Comparison of ENCODE assay signal across 27 cellular contexts in the genomic region with DNA sequence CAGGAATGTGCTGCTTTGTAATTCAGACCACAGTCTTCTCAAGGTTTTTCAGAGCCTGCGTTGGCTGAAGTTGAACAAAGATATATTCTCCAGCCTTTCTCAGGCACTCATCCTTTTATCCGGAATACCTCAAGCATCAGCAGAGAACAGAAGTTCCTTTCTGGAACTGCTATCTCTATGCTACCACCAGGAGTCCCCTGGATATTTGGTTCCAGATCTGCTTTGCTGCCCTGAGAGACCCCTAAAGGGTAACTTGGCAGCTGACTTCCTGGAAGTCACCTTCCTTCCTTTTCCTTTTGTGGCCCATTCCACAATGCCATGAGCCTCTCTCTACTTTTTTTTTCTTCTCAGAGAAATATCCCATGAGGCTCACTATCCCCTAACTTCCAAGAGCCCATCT.
DNase-seq lines count a peak whose midpoint lies in the region; ATAC-seq, FAIRE-seq and TF ChIP-seq lines count a peak whose summit lies in the region.
"Had no signal": no experiment of that assay in that cellular context is flagged by ENCODE, and none has a peak within 500 bp of the region (broad histone marks: within the 10 kb centered on the region; RNA-seq: fewer than 3 reads in every experiment).

No MANE protein-coding gene starts in this region.

- peaks cover 0 to 3% of the 10 kb centered on the region in 2 donors for H3K4me1 ChIP-seq in neuronal stem cell (ENCODE audit: control insufficient read depth in 2 of 2, insufficient read depth in 1 of 2, low read depth in 1 of 2, low read length in 2 of 2)
- H3K4me1 ChIP-seq: testis had no signal

- H3K9me3 Mint-ChIP-seq in WTC11 (no peaks in the 10 kb centered on the region), immature natural killer cell (peaks cover 0 to 38% (median 10%) of the 10 kb centered on the region in 6 donors)
- H3K9me3 Mint-ChIP-seq: dendritic cell treated with granulocyte-macrophage colony-stimulating factor and Interleukin-4, amounts not matched to agents 40 ng/mL and 50 ng/mL, for 4 days had no signal

- H3K9me3 ChIP-seq in neuronal stem cell (replicated peaks in 1 of 2; ENCODE audit: control insufficient read depth in 2 of 2, insufficient read depth in 1 of 2, low read depth in 1 of 2, low read length in 2 of 2) = no peaks in the 10 kb centered on the region
- H3K9me3 ChIP-seq: lower lobe of right lung, testis had no signal

- CTCF ChIA-PET in WTC11 (lab: Charles Lee) = interaction anchor here (0.5 kb wide), 1 partner anchor 1313 kb away, joined by 3 read pairs; no protein-coding TSS in a partner anchor

- ATAC-seq in WTC11 = peak; percentile 91
- ATAC-seq: activated CD4-positive, alpha-beta T cell treated with anti-CD3 and anti-CD28 coated beads for 36 hours; activated T-cell treated with anti-CD3 and anti-CD28 coated beads, Interleukin-2, amount 50 U/mL, for 72 hours; HepG2; lower lobe of right lung had no signal

- no peak overlapping the region for H2BK5ac ChIP-seq in neuronal stem cell (ENCODE audit: low read length)

- DNase-seq in ELR (ENCODE audit: low read depth) (peak; percentile 15), WTC11 (ENCODE audit: low spot score) (no peak), fibroblast of mammary gland (ENCODE audit: low read depth) (no peak), neuronal stem cell (ENCODE audit: low spot score) (no peak), immature natural killer cell (no peak), RCC 7860 (ENCODE audit: low spot score) (no peak), SHP77 treated with DMSO at 0.1 percent for 48 hours (lab: John Stamatoyannopoulos, UW) (no peak)
- DNase-seq: activated CD4-positive, alpha-beta T cell treated with anti-CD3 and anti-CD28 coated beads for 36 hours; activated T-cell treated with anti-CD3 and anti-CD28 coated beads, Interleukin-2, amount 50 U/mL, for 72 hours; EL; GOT3; lower lobe of right lung; NCI-H1092; NCI-H1930; NCI-H2227 treated with DMSO at 0.1 percent for 48 hours; NCI-H748 treated with DMSO at 0.1 percent for 48 hours; PC-9; SIG-M5; stimulated activated CD4-positive, alpha-beta T cell treated with anti-CD3 and anti-CD28 coated beads, Interleukin-4, amount 100 ng/mL, for 1 hour; stimulated activated naive CD4-positive, alpha-beta T cell; testis had no signal

- no peak overlapping the region for H2BK15ac ChIP-seq in neuronal stem cell (ENCODE audit: low read length)

- H3K27me3 Mint-ChIP-seq in WTC11 (ENCODE audit: low read depth) (no peaks in the 10 kb centered on the region), immature natural killer cell (ENCODE audit: low read depth in 3 of 3) (peaks cover 0 to 2% (median 0%) of the 10 kb centered on the region in 3 donors)
- H3K27me3 Mint-ChIP-seq: activated CD4-positive, alpha-beta T cell treated with anti-CD3 and anti-CD28 coated beads for 36 hours; activated naive CD4-positive, alpha-beta T cell treated with anti-CD3 and anti-CD28 coated beads, Interleukin-2, amount 50 U/mL, for 24 hours; dendritic cell treated with granulocyte-macrophage colony-stimulating factor and Interleukin-4, amounts not matched to agents 40 ng/mL and 50 ng/mL, for 4 days had no signal

- H3K27ac Mint-ChIP-seq in WTC11 = no peak overlapping the region
- H3K27ac Mint-ChIP-seq in immature natural killer cell = no peak overlapping the region
- H3K27ac Mint-ChIP-seq: activated CD4-positive, alpha-beta T cell treated with anti-CD3 and anti-CD28 coated beads for 36 hours; activated naive CD4-positive, alpha-beta T cell treated with anti-CD3 and anti-CD28 coated beads, Interleukin-2, amount 50 U/mL, for 24 hours; activated T-cell treated with anti-CD3 and anti-CD28 coated beads, Interleukin-2, amount 50 U/mL, for 72 hours; brain; dendritic cell treated with granulocyte-macrophage colony-stimulating factor and Interleukin-4, amounts not matched to agents 40 ng/mL and 50 ng/mL, for 4 days had no signal

- H3K14ac ChIP-seq in neuronal stem cell (ENCODE audit: low read length) = no peak overlapping the region

- TF ChIP-seq CTCF in WTC11 (IDR thresholded peaks at IDR 0.05) (no peak), fibroblast of mammary gland (conservative IDR thresholded peaks at IDR 0.05; ENCODE audit: control insufficient read depth, insufficient read depth, low read depth, low read length) (peak; percentile 5)

- H3K27me3 ChIP-seq in neuronal stem cell (ENCODE audit: control insufficient read depth in 3 of 3, insufficient read depth in 3 of 3, low read depth in 1 of 3, low read length in 3 of 3) = no peaks in the 10 kb centered on the region
- H3K27me3 ChIP-seq: testis had no signal

- H3K9ac ChIP-seq in neuronal stem cell (ENCODE audit: low read depth, low read length, poor library complexity) = no peak overlapping the region

- H3K4me1 Mint-ChIP-seq in WTC11 (peaks cover 8% of the 10 kb centered on the region), immature natural killer cell (no peaks in the 10 kb centered on the region)
- H3K4me1 Mint-ChIP-seq: activated CD4-positive, alpha-beta T cell treated with anti-CD3 and anti-CD28 coated beads for 36 hours; activated naive CD4-positive, alpha-beta T cell treated with anti-CD3 and anti-CD28 coated beads, Interleukin-2, amount 50 U/mL, for 24 hours had no signal

- no peak overlapping the region for H3K23ac ChIP-seq in neuronal stem cell (ENCODE audit: low read depth, low read length, poor library complexity)

- no peak overlapping the region for H3K4me2 ChIP-seq in neuronal stem cell (ENCODE audit: insufficient read depth, low read length, poor library complexity, severe bottlenecking)
- H3K4me2 ChIP-seq: PC-9 had no signal

- no peak overlapping the region for H3K4me3 Mint-ChIP-seq in WTC11
- H3K4me3 Mint-ChIP-seq in immature natural killer cell = no peak overlapping the region
- H3K4me3 Mint-ChIP-seq: activated CD4-positive, alpha-beta T cell treated with anti-CD3 and anti-CD28 coated beads for 36 hours; activated naive CD4-positive, alpha-beta T cell treated with anti-CD3 and anti-CD28 coated beads, Interleukin-2, amount 50 U/mL, for 24 hours; activated T-cell treated with anti-CD3 and anti-CD28 coated beads, Interleukin-2, amount 50 U/mL, for 72 hours; brain; dendritic cell treated with granulocyte-macrophage colony-stimulating factor and Interleukin-4, amounts not matched to agents 40 ng/mL and 50 ng/mL, for 4 days had no signal

- H4K8ac ChIP-seq in neuronal stem cell (ENCODE audit: low read depth, low read length) = no peak overlapping the region

- H3K18ac ChIP-seq in neuronal stem cell (ENCODE audit: low read length) = no peak overlapping the region

- no peaks in the 10 kb centered on the region for H3K36me3 Mint-ChIP-seq in WTC11
- no peaks in the 10 kb centered on the region for H3K36me3 Mint-ChIP-seq in immature natural killer cell
- H3K36me3 Mint-ChIP-seq: activated naive CD4-positive, alpha-beta T cell treated with anti-CD3 and anti-CD28 coated beads, Interleukin-2, amount 50 U/mL, for 24 hours; brain had no signal

- no peaks in the 10 kb centered on the region for H3K36me3 ChIP-seq in neuronal stem cell (replicated peaks in 1 of 2; ENCODE audit: control insufficient read depth in 2 of 2, insufficient read depth in 2 of 2, low read length in 2 of 2)
- H3K36me3 ChIP-seq: lower lobe of right lung had no signal

- no peaks in the 10 kb centered on the region for H3K79me1 ChIP-seq in neuronal stem cell (ENCODE audit: low read depth, low read length)

- no CpG with 5 or more reads among the region's 2 CpGs for WGBS in neuronal stem cell (ENCODE audit: extremely low coverage in 2 of 2, insufficient read length in 2 of 2, insufficient replicate concordance in 1 of 2), 2 donors

- no peak for FAIRE-seq in RCC 7860 (lab: Jason Lieb, UNC)
- FAIRE-seq: HepG2, keratinocyte had no signal

- H3K27ac ChIP-seq in neuronal stem cell (replicated peaks; ENCODE audit: low read length) = no peak overlapping the region
- H3K27ac ChIP-seq: HL-60, lower lobe of right lung, PC-9, testis had no signal

- H4K91ac ChIP-seq in neuronal stem cell (ENCODE audit: low read depth, low read length, poor library complexity) = no peak overlapping the region

- POLR2A ChIA-PET in WTC11 (lab: Charles Lee) = no interaction called here

- no peak overlapping the region for H2BK120ac ChIP-seq in neuronal stem cell (ENCODE audit: low read depth, low read length)

- H2AK5ac ChIP-seq in neuronal stem cell (ENCODE audit: low read depth, low read length) = no peak overlapping the region

- H3K4ac ChIP-seq in neuronal stem cell (ENCODE audit: low read length) = no peak overlapping the region

- H3K4me3 ChIP-seq in fibroblast of mammary gland (ENCODE audit: control insufficient read depth, low read depth, low read length) (no peak overlapping the region), neuronal stem cell (ENCODE audit: low read length in 2 of 2) (no peak overlapping the region)
- H3K4me3 ChIP-seq: lower lobe of right lung, PC-9, testis had no signal

- no peak overlapping the region for H2BK12ac ChIP-seq in neuronal stem cell (ENCODE audit: low read length)

- H2AFZ ChIP-seq in neuronal stem cell (ENCODE audit: low read length) = peak overlapping the region; percentile 0
- H2AFZ ChIP-seq: PC-9 had no signal

TF ChIP-seq in WTC11, 78 proteins besides CTCF, POLR2A, EP300 and RAD21:
- no peak for TF ChIP-seq ZNF219 (CRISPR knock-in tag; IDR thresholded peaks at IDR 0.05; ENCODE audit: borderline replicate concordance)
- TF ChIP-seq STAT6 (CRISPR knock-in tag; conservative IDR thresholded peaks at IDR 0.05; ENCODE audit: low read depth) = no peak
